In the genomic region with DNA sequence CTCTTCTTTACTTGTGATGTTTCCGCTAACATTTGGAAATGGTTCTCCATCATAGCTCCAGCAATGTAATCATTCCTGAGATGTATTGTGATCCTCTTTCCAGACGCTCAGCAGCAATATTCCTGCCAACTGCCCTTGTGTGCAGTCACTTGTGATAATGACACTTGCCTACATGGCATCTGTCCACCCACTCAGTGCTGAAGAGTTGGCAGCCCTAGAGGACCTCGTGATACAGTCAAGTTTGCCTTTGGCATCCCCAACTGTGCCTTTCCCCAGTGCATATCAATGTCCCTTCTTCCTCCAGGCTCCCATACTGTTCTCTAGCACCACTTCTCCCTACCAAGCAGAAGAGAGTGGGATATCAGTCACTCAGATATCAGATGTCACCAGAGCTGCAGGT, we compare ENCODE assay signal across 4 cellular contexts.
TF ChIP-seq lines count a peak whose summit lies in the region.

No MANE protein-coding gene starts in this region.

TF ChIP-seq in SK-N-SH, 30 proteins besides CTCF, POLR2A, EP300 and RAD21 (continued from another document):
- TF ChIP-seq, protein P1, sequence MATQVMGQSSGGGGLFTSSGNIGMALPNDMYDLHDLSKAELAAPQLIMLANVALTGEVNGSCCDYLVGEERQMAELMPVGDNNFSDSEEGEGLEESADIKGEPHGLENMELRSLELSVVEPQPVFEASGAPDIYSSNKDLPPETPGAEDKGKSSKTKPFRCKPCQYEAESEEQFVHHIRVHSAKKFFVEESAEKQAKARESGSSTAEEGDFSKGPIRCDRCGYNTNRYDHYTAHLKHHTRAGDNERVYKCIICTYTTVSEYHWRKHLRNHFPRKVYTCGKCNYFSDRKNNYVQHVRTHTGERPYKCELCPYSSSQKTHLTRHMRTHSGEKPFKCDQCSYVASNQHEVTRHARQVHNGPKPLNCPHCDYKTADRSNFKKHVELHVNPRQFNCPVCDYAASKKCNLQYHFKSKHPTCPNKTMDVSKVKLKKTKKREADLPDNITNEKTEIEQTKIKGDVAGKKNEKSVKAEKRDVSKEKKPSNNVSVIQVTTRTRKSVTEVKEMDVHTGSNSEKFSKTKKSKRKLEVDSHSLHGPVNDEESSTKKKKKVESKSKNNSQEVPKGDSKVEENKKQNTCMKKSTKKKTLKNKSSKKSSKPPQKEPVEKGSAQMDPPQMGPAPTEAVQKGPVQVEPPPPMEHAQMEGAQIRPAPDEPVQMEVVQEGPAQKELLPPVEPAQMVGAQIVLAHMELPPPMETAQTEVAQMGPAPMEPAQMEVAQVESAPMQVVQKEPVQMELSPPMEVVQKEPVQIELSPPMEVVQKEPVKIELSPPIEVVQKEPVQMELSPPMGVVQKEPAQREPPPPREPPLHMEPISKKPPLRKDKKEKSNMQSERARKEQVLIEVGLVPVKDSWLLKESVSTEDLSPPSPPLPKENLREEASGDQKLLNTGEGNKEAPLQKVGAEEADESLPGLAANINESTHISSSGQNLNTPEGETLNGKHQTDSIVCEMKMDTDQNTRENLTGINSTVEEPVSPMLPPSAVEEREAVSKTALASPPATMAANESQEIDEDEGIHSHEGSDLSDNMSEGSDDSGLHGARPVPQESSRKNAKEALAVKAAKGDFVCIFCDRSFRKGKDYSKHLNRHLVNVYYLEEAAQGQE (IDR thresholded peaks at IDR 0.05; ENCODE audit: low read depth, low read length): peak; percentile 86
TF ChIP-seq in SK-N-SH: peak in this region for 1.

TF ChIP-seq in SK-N-SH treated with all-trans-retinoic acid at 6 μM for 48 hours, 23 proteins besides CTCF, POLR2A, EP300 and RAD21 (continues in another document):
- TF ChIP-seq, protein P2, sequence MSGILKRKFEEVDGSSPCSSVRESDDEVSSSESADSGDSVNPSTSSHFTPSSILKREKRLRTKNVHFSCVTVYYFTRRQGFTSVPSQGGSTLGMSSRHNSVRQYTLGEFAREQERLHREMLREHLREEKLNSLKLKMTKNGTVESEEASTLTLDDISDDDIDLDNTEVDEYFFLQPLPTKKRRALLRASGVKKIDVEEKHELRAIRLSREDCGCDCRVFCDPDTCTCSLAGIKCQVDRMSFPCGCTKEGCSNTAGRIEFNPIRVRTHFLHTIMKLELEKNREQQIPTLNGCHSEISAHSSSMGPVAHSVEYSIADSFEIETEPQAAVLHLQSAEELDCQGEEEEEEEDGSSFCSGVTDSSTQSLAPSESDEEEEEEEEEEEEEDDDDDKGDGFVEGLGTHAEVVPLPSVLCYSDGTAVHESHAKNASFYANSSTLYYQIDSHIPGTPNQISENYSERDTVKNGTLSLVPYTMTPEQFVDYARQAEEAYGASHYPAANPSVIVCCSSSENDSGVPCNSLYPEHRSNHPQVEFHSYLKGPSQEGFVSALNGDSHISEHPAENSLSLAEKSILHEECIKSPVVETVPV (CRISPR knock-in tag; IDR thresholded peaks at IDR 0.05): no peak
- TF ChIP-seq ZFP3 (CRISPR knock-in tag; IDR thresholded peaks at IDR 0.05): no peak
- TF ChIP-seq, protein P3, sequence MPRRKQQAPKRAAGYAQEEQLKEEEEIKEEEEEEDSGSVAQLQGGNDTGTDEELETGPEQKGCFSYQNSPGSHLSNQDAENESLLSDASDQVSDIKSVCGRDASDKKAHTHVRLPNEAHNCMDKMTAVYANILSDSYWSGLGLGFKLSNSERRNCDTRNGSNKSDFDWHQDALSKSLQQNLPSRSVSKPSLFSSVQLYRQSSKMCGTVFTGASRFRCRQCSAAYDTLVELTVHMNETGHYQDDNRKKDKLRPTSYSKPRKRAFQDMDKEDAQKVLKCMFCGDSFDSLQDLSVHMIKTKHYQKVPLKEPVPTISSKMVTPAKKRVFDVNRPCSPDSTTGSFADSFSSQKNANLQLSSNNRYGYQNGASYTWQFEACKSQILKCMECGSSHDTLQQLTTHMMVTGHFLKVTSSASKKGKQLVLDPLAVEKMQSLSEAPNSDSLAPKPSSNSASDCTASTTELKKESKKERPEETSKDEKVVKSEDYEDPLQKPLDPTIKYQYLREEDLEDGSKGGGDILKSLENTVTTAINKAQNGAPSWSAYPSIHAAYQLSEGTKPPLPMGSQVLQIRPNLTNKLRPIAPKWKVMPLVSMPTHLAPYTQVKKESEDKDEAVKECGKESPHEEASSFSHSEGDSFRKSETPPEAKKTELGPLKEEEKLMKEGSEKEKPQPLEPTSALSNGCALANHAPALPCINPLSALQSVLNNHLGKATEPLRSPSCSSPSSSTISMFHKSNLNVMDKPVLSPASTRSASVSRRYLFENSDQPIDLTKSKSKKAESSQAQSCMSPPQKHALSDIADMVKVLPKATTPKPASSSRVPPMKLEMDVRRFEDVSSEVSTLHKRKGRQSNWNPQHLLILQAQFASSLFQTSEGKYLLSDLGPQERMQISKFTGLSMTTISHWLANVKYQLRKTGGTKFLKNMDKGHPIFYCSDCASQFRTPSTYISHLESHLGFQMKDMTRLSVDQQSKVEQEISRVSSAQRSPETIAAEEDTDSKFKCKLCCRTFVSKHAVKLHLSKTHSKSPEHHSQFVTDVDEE (CRISPR knock-in tag; IDR thresholded peaks at IDR 0.05): no peak
- no peak for TF ChIP-seq ESRRG (CRISPR knock-in tag; IDR thresholded peaks at IDR 0.05)
- TF ChIP-seq ZNF8 (CRISPR knock-in tag; IDR thresholded peaks at IDR 0.05): no peak
- no peak for TF ChIP-seq RARB (CRISPR knock-in tag; IDR thresholded peaks at IDR 0.05)
- TF ChIP-seq ZNF70 (CRISPR knock-in tag; IDR thresholded peaks at IDR 0.05): no peak

TF ChIP-seq in GM12878, 131 proteins besides CTCF, POLR2A, EP300 and RAD21 (continued from another document):
- TF ChIP-seq, protein P1 (IDR thresholded peaks at IDR 0.05; ENCODE audit: low read depth, low read length): peak; percentile 61; the same call in 1 of the 2 replicates
TF ChIP-seq in GM12878: peak in this region for 1.

TF ChIP-seq in WTC11, 78 proteins besides CTCF, POLR2A, EP300 and RAD21 (continued from another document):
- TF ChIP-seq NR1H2 (CRISPR knock-in tag; IDR thresholded peaks at IDR 0.05): no peak
- TF ChIP-seq NFYB (CRISPR knock-in tag; conservative IDR thresholded peaks at IDR 0.05; ENCODE audit: low read depth): no peak
- TF ChIP-seq GABPB1 (CRISPR knock-in tag; IDR thresholded peaks at IDR 0.05): no peak
- no peak for TF ChIP-seq CREM (CRISPR knock-in tag; IDR thresholded peaks at IDR 0.05)
TF ChIP-seq in WTC11: peak in this region for 0.
